In genomic region chr13:95083758-95084157, GRCh38 we compare ENCODE assay signal across 16 cellular contexts.
DNase-seq lines count a peak whose midpoint lies in the region; ATAC-seq and TF ChIP-seq lines count a peak whose summit lies in the region.
"Had no signal": no experiment of that assay in that cellular context is flagged by ENCODE, and none has a peak within 500 bp of the region (broad histone marks: within the 10 kb centered on the region; RNA-seq: fewer than 3 reads in every experiment).

No MANE protein-coding gene starts in this region.

- ATAC-seq in omental fat pad (ENCODE audit: low FRiP score), result no peak
- ATAC-seq: A549; activated T-cell treated with anti-CD3 and anti-CD28 coated beads, Interleukin-2, amount 50 U/mL, for 4 hours; HCT116 had no signal

- DNase-seq in A172 (ENCODE audit: low spot score) (peak; percentile 83), GM04504 (ENCODE audit: low read depth) (peak; percentile 46), SW 1271 (lab: John Stamatoyannopoulos, UW) (peak; percentile 58 to 69), fibroblast of peridontal ligament (ENCODE audit: extremely low read depth) (peak; percentile 27), NCI-H82 treated with DMSO at 0.1 percent for 48 hours (lab: John Stamatoyannopoulos, UW; ENCODE audit: unreplicated experiment) (no peak), SKM-1 (lab: John Stamatoyannopoulos, UW; ENCODE audit: unreplicated experiment) (no peak), DMS 273 treated with DMSO at 0.1 percent for 48 hours (lab: John Stamatoyannopoulos, UW) (no peak), omental fat pad (ENCODE audit: low spot score) (no peak)
- DNase-seq: activated CD4-positive, alpha-beta T cell treated with anti-CD3 and anti-CD28 coated beads for 48 hours; activated T-cell treated with anti-CD3 and anti-CD28 coated beads, Interleukin-2, amount 50 U/mL, for 4 hours; DMS153; NCI-H2029; NCI-H524 treated with DMSO at 0.1 percent for 48 hours; stomach had no signal

- no peak for TF ChIP-seq CTCF in omental fat pad (IDR thresholded peaks at IDR 0.05)

Comparison
In these comparisons a context has a peak if more than half of its experiments do, and no peak if none do; other contexts are left out.
1. DNase-seq: peak in A172 (single experiment), GM04504 (single experiment), SW 1271 (2 of 2) and fibroblast of peridontal ligament (single experiment); none in NCI-H82 treated with DMSO at 0.1 percent for 48 hours (single experiment), SKM-1 (single experiment), DMS 273 treated with DMSO at 0.1 percent for 48 hours (single experiment) and omental fat pad (single experiment).